ENCODE assay signal across 8 cellular contexts in genomic region chr1:51518033-51518729, GRCh38. TPM values are rescaled to one million over a fixed set of nuclear protein-coding genes. Genes with fewer than 3 reads are reported as not detected.
DNase-seq lines count a peak whose midpoint lies in the region; ATAC-seq and TF ChIP-seq lines count a peak whose summit lies in the region.

No MANE protein-coding gene starts in this region.

- peak overlapping the region; percentile 88 for H3K9ac ChIP-seq in MM.1S (ENCODE audit: low read length)

- H3K9me3 ChIP-seq in MM.1S (replicated peaks; ENCODE audit: insufficient read depth, low read length) = no peaks in the 10 kb centered on the region

- H3K27ac Mint-ChIP-seq in chondrocyte (ENCODE audit: unreplicated experiment) = peak overlapping the region; percentile 94

- peaks cover 43% of the 10 kb centered on the region for H3K4me1 Mint-ChIP-seq in chondrocyte (ENCODE audit: low read depth)

- no peaks in the 10 kb centered on the region for H3K9me3 Mint-ChIP-seq in chondrocyte (ENCODE audit: low read depth)

- H3K4me3 Mint-ChIP-seq in chondrocyte (ENCODE audit: unreplicated experiment) = peak overlapping the region; percentile 98

- ATAC-seq in GM21529 (IDR thresholded peaks at IDR 0.05; ENCODE audit: unreplicated experiment) = peak; percentile 43

- no peaks in the 10 kb centered on the region for H4K20me1 ChIP-seq in MM.1S (ENCODE audit: insufficient read depth, low read length)

- H3K27me3 Mint-ChIP-seq in chondrocyte (ENCODE audit: low read depth) = no peaks in the 10 kb centered on the region

- H3K36me3 ChIP-seq in MM.1S (replicated peaks; ENCODE audit: insufficient read depth, low read length) = no peaks in the 10 kb centered on the region

- DNase-seq in DMS53 (lab: John Stamatoyannopoulos, UW) (peak; percentile 95), MM.1S (peak; percentile 75), UCSD-AML1 (lab: John Stamatoyannopoulos, UW; ENCODE audit: unreplicated experiment) (peak; percentile 65), chondrocyte (ENCODE audit: low spot score) (no peak), NCI-H1436 treated with DMSO at 0.1 percent for 48 hours (lab: John Stamatoyannopoulos, UW) (no peak)
- DNase-seq in stimulated activated CD4-positive, alpha-beta T cell treated with anti-CD3 and anti-CD28 coated beads, Interleukin-4, amount 100 ng/mL, for 1 hour = peak; percentile 18

- H2AFZ ChIP-seq in MM.1S (ENCODE audit: low read length) = peak overlapping the region; percentile 75

- H3K4me1 ChIP-seq in MM.1S (ENCODE audit: low read length) = peaks cover 14% of the 10 kb centered on the region

- H3K27me3 ChIP-seq in MM.1S (replicated peaks; ENCODE audit: insufficient read depth, low read length) (no peaks in the 10 kb centered on the region), layer of hippocampus (ENCODE audit: control insufficient read depth, insufficient read depth, low read length) (no peaks in the 10 kb centered on the region)

- H3K27ac ChIP-seq in MM.1S (ENCODE audit: low read length) (peak overlapping the region; percentile 80), layer of hippocampus (ENCODE audit: low read depth, low read length) (peak overlapping the region; percentile 88)

- peaks cover 34% of the 10 kb centered on the region for H3F3A ChIP-seq in MM.1S (ENCODE audit: insufficient read depth, low read length)

- H3K79me2 ChIP-seq in MM.1S (ENCODE audit: low read length) = peaks cover 54% of the 10 kb centered on the region

- peak overlapping the region; percentile 100 for H3K4me3 ChIP-seq in MM.1S (ENCODE audit: low read length)

- H3K9me2 ChIP-seq in MM.1S (replicated peaks; ENCODE audit: insufficient read depth, low read length) = no peaks in the 10 kb centered on the region

- TF ChIP-seq CTCF in MM.1S (IDR thresholded peaks at IDR 0.05; ENCODE audit: low read length) (no peak), chondrocyte (IDR thresholded peaks at IDR 0.05) (no peak)

- H3K36me3 Mint-ChIP-seq in chondrocyte (ENCODE audit: low read depth) = no peaks in the 10 kb centered on the region

- peak overlapping the region; percentile 78 for H3K4me2 ChIP-seq in MM.1S (ENCODE audit: low read depth, low read length)

RNA-seq across cellular contexts. Expression of gene EPS15, which starts 0.9 kb away (rescaled TPM):
- 81.4 to 93.0 TPM (median 82.3 TPM) in 3 replicates for total RNA-seq in chondrocyte

Comparison
In these comparisons a context has a peak if more than half of its experiments do, and no peak if none do; other contexts are left out.
1. DNase-seq: peak in DMS53 (single experiment), MM.1S (single experiment), UCSD-AML1 (single experiment) and stimulated activated CD4-positive, alpha-beta T cell treated with anti-CD3 and anti-CD28 coated beads, Interleukin-4, amount 100 ng/mL, for 1 hour (single experiment); none in chondrocyte (single experiment) and NCI-H1436 treated with DMSO at 0.1 percent for 48 hours (single experiment).